Comparison of ENCODE assay signal across 28 cellular contexts in the genomic region with DNA sequence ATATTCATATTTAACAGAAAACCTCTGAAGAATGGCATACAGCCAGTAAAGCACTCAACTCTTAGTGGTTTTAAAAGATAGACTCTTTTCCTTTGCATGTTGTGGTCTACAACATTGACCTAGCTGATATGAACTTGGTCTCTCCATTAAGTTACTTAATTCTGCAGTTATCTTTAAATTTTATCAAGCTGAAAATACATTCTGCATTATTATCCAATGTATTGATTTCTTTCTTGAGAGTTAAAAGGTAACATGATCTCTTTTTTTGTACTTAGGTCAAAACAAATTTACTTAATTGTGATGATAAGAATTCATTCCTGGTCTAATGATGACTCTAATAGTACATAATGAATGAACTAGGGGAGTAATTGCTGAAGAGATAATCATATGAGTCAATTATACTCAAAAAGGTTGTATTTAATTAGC.
"Had no signal": no experiment of that assay in that cellular context is flagged by ENCODE, and none has a peak within 500 bp of the region (broad histone marks: within the 10 kb centered on the region; RNA-seq: fewer than 3 reads in every experiment).

No MANE protein-coding gene starts in this region.

- H3K4me1 ChIP-seq: body of pancreas, esophagus muscularis mucosa, heart left ventricle, right lobe of liver, testis, transverse colon had no signal

- H3K9me3 ChIP-seq: body of pancreas, esophagus muscularis mucosa, heart left ventricle, ovary, right lobe of liver, testis, transverse colon had no signal

- H3K36me3 Mint-ChIP-seq: immature natural killer cell, memory B cell had no signal

- H3K9me3 Mint-ChIP-seq: activated naive CD4-positive, alpha-beta T cell treated with anti-CD3 and anti-CD28 coated beads, Interleukin-2, amount 50 U/mL, for 72 hours; activated T-cell treated with anti-CD3 and anti-CD28 coated beads, Interleukin-2, amount 50 U/mL, for 72 hours had no signal

- H3K4me3 ChIP-seq: body of pancreas, esophagus muscularis mucosa, heart left ventricle, ovary, right lobe of liver, testis, transverse colon had no signal

- H3K27ac ChIP-seq: body of pancreas, esophagus muscularis mucosa, foreskin keratinocyte, heart left ventricle, ovary, right lobe of liver, testis, transverse colon had no signal

- H3K4me3 Mint-ChIP-seq: activated CD4-positive, alpha-beta T cell treated with anti-CD3 and anti-CD28 coated beads for 36 hours; activated T-cell treated with anti-CD3 and anti-CD28 coated beads, Interleukin-2, amount 50 U/mL, for 72 hours; immature natural killer cell; memory B cell; naive thymus-derived CD4-positive, alpha-beta T cell had no signal

- H3K36me3 ChIP-seq: esophagus muscularis mucosa, heart left ventricle, ovary, right lobe of liver, transverse colon had no signal

- H3K27me3 ChIP-seq: body of pancreas, esophagus muscularis mucosa, foreskin keratinocyte, heart left ventricle, ovary, right lobe of liver, testis, transverse colon had no signal

- H3K27ac Mint-ChIP-seq: activated CD4-positive, alpha-beta T cell treated with anti-CD3 and anti-CD28 coated beads for 36 hours; activated naive CD4-positive, alpha-beta T cell treated with anti-CD3 and anti-CD28 coated beads, Interleukin-2, amount 50 U/mL, for 72 hours; activated T-cell treated with anti-CD3 and anti-CD28 coated beads, Interleukin-2, amount 50 U/mL, for 72 hours; immature natural killer cell; memory B cell; progenitor cell of endocrine pancreas had no signal

- H3K4me1 Mint-ChIP-seq: immature natural killer cell, memory B cell had no signal

- DNase-seq: activated CD4-positive, alpha-beta T cell treated with anti-CD3 and anti-CD28 coated beads for 36 hours; activated CD4-positive, alpha-beta T cell treated with anti-CD3 and anti-CD28 coated beads, Interleukin-2, amount 50 U/mL, for 4 hours; activated CD4-positive, CD25-positive, alpha-beta regulatory T cell; activated naive CD4-positive, alpha-beta T cell; activated T-cell treated with anti-CD3 and anti-CD28 coated beads for 4 hours; activated T-cell treated with anti-CD3 and anti-CD28 coated beads, Interleukin-2, amount 50 U/mL, for 72 hours; anterior cingulate cortex; body of pancreas; dermis blood vessel endothelial cell; effector CD4-positive, alpha-beta T cell; foreskin keratinocyte; heart left ventricle; hypothalamus; immature natural killer cell; midbrain; naive thymus-derived CD4-positive, alpha-beta T cell; ovary; right lobe of liver; stimulated activated CD4-positive, alpha-beta T cell treated with anti-CD3 and anti-CD28 coated beads, Interleukin-4, amount 100 ng/mL, for 1 hour; stimulated activated naive CD8-positive, alpha-beta T cell treated with anti-CD3 and anti-CD28 coated beads, Interleukin-15, Interleukin-2, amounts not matched to agents 100 U/mL and 50 U/mL, for 24 hours; T-helper 9 cell; testis; transverse colon had no signal

- FAIRE-seq: TTC549 had no signal

- H3K27me3 Mint-ChIP-seq: activated CD4-positive, alpha-beta T cell treated with anti-CD3 and anti-CD28 coated beads for 36 hours; memory B cell; naive thymus-derived CD4-positive, alpha-beta T cell had no signal
